11 cellular contexts compared by ENCODE assay signal in genomic region chr13:97659602-97660001, GRCh38.
DNase-seq lines count a peak whose midpoint lies in the region; ATAC-seq and TF ChIP-seq lines count a peak whose summit lies in the region.
"Had no signal": no experiment of that assay in that cellular context is flagged by ENCODE, and none has a peak within 500 bp of the region (broad histone marks: within the 10 kb centered on the region; RNA-seq: fewer than 3 reads in every experiment).

No MANE protein-coding gene starts in this region.

- no peak overlapping the region for H3K4me2 ChIP-seq in fibroblast of lung (ENCODE audit: extremely low read depth, insufficient read depth, low read length)

- no peaks in the 10 kb centered on the region for H3K4me1 ChIP-seq in fibroblast of lung (ENCODE audit: control insufficient read depth, extremely low read depth, insufficient read depth, low read length)
- H3K4me1 ChIP-seq in gastroesophageal sphincter, result no peaks in the 10 kb centered on the region

- TF ChIP-seq EP300 in gastroesophageal sphincter (IDR thresholded peaks at IDR 0.05), result no peak

- no peaks in the 10 kb centered on the region for H3K27me3 ChIP-seq in fibroblast of lung (ENCODE audit: control insufficient read depth, insufficient read depth, low read length)
- no peaks in the 10 kb centered on the region for H3K27me3 ChIP-seq in gastroesophageal sphincter

- DNase-seq in NCI-H2227 (lab: John Stamatoyannopoulos, UW; ENCODE audit: unreplicated experiment), result peak; percentile 25
- peak; percentile 5 to 47 for DNase-seq in fibroblast of lung (ENCODE audit: low read depth in 2 of 2)
- DNase-seq in posterior cingulate gyrus, result peak in 7 of 10 donors; percentile 29 to 88 (median 35)
- no peak for DNase-seq in DMS53 (lab: John Stamatoyannopoulos, UW)
- DNase-seq in CD14-positive monocyte (ENCODE audit: low spot score), result no peak
- DNase-seq in T-helper 2 cell, result no peak

- H3K4me3 ChIP-seq in fibroblast of lung (replicated peaks in 1 of 4; ENCODE audit: control extremely low read depth in 1 of 4, insufficient read depth in 1 of 4, low read depth in 3 of 4, low read length in 4 of 4), result no peak overlapping the region
- no peak overlapping the region for H3K4me3 ChIP-seq in gastroesophageal sphincter

- intact Hi-C loops in posterior cingulate gyrus (cut with DNase I) (loop anchor here (1.0 kb wide), 1 partner anchor 641 kb away; no protein-coding TSS in a partner anchor), CD14-positive monocyte (cut with micrococcal nuclease) (no loop called here)

- no peaks in the 10 kb centered on the region for H3K36me3 Mint-ChIP-seq in CD14-positive monocyte
- H3K36me3 Mint-ChIP-seq: naive thymus-derived CD8-positive, alpha-beta T cell had no signal

- H3K9me3 Mint-ChIP-seq in CD14-positive monocyte, result peaks cover 0 to 5% (median 2%) of the 10 kb centered on the region in 7 donors
- H3K9me3 Mint-ChIP-seq: central memory CD8-positive, alpha-beta T cell; naive thymus-derived CD8-positive, alpha-beta T cell; stimulated activated naive CD8-positive, alpha-beta T cell treated with anti-CD3 and anti-CD28 coated beads, Interleukin-15, Interleukin-2, amounts not matched to agents 100 ng/mL and 50 ng/mL, for 24 hours had no signal

- H3K27ac ChIP-seq in fibroblast of lung (ENCODE audit: insufficient read depth, low read length) (no peak overlapping the region), gastroesophageal sphincter (no peak overlapping the region)

- H2AFZ ChIP-seq in fibroblast of lung (ENCODE audit: low read length), result no peak overlapping the region

- no peak for ATAC-seq in gastroesophageal sphincter
- ATAC-seq: naive thymus-derived CD8-positive, alpha-beta T cell had no signal

- H3K36me3 ChIP-seq in fibroblast of lung (ENCODE audit: control insufficient read depth, insufficient read depth, low read length) (no peaks in the 10 kb centered on the region), gastroesophageal sphincter (no peaks in the 10 kb centered on the region)

- H3K9me3 ChIP-seq in fibroblast of lung (ENCODE audit: control insufficient read depth, insufficient read depth, low read depth, low read length) (no peaks in the 10 kb centered on the region), gastroesophageal sphincter (no peaks in the 10 kb centered on the region)

- H3K27me3 Mint-ChIP-seq in CD14-positive monocyte (ENCODE audit: low read depth in 3 of 3), result peaks cover 0 to 5% (median 3%) of the 10 kb centered on the region in 3 donors

- no peak overlapping the region for H3K9ac ChIP-seq in fibroblast of lung (ENCODE audit: insufficient read depth, low read length)

- no peaks in the 10 kb centered on the region for H3K4me1 Mint-ChIP-seq in CD14-positive monocyte
- H3K4me1 Mint-ChIP-seq: central memory CD8-positive, alpha-beta T cell; naive thymus-derived CD8-positive, alpha-beta T cell had no signal

- no peak overlapping the region for H3K27ac Mint-ChIP-seq in CD14-positive monocyte
- H3K27ac Mint-ChIP-seq: naive thymus-derived CD8-positive, alpha-beta T cell; stimulated activated naive CD8-positive, alpha-beta T cell treated with anti-CD3 and anti-CD28 coated beads, Interleukin-15, Interleukin-2, amounts not matched to agents 100 ng/mL and 50 ng/mL, for 24 hours had no signal

- no peaks in the 10 kb centered on the region for H4K20me1 ChIP-seq in fibroblast of lung (ENCODE audit: control insufficient read depth, extremely low read depth, insufficient read depth, low read length)

- TF ChIP-seq POLR2A in gastroesophageal sphincter (IDR thresholded peaks at IDR 0.05), result no peak

- no peaks in the 10 kb centered on the region for H3K79me2 ChIP-seq in fibroblast of lung (ENCODE audit: control insufficient read depth, insufficient read depth, low read length)

- TF ChIP-seq CTCF in GM12872 (IDR thresholded peaks at IDR 0.05; ENCODE audit: insufficient read depth, low read depth, low read length), result peak; percentile 42; the same call in 1 of the 3 replicates
- peak; percentile 29 to 59 for TF ChIP-seq CTCF in fibroblast of lung (conservative IDR thresholded peaks at IDR 0.05 in 1 of 2, IDR thresholded peaks at IDR 0.05 in 1 of 2; ENCODE audit: low read depth in 1 of 2, low read length in 2 of 2)
- no peak for TF ChIP-seq CTCF in CD14-positive monocyte (IDR thresholded peaks at IDR 0.05)
- peak in 1 of 4 experiments; percentile 30 for TF ChIP-seq CTCF in gastroesophageal sphincter (IDR thresholded peaks at IDR 0.05)

- WGBS in gastroesophageal sphincter (ENCODE audit: low coverage in 1 of 2), 2 donors, result 51 to 74% methylated on average over 4 of the region's 4 CpGs

- H3K4me3 Mint-ChIP-seq in CD14-positive monocyte, result no peak overlapping the region
- H3K4me3 Mint-ChIP-seq: central memory CD8-positive, alpha-beta T cell; naive thymus-derived CD8-positive, alpha-beta T cell; stimulated activated naive CD8-positive, alpha-beta T cell treated with anti-CD3 and anti-CD28 coated beads, Interleukin-15, Interleukin-2, amounts not matched to agents 100 ng/mL and 50 ng/mL, for 24 hours had no signal

Comparison
In these comparisons a context has a peak if more than half of its experiments do, and no peak if none do; other contexts are left out.
1. DNase-seq: peak in NCI-H2227 (single experiment), fibroblast of lung (2 of 2) and posterior cingulate gyrus (7 of 10); none in DMS53 (single experiment), CD14-positive monocyte (single experiment) and T-helper 2 cell (0 of 5).